28 cellular contexts compared by ENCODE assay signal in the genomic region with DNA sequence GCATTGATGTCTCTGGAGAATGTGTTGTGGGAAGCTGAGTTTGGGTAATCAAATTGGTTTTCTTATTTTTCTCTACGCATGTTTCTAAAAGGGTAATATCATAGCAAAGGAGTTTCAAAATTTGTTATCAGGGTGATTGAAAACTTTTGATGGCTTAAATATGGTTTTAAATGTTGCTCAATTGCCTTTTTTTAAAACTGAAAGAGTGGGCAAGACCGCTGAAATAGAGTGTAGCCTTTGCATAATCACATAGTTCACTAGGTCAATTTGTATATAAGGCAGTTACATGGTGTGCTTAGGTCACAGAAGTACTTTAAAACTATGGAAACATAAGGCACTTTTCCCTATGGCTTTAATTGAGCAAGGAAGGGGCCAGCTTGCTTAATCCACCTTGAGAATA.
"Had no signal": no experiment of that assay in that cellular context is flagged by ENCODE, and none has a peak within 500 bp of the region (broad histone marks: within the 10 kb centered on the region; RNA-seq: fewer than 3 reads in every experiment).

No MANE protein-coding gene starts in this region.

- H3K4me3 Mint-ChIP-seq: activated B cell treated with CpG ODN at 0.5 μM for 24 hours; activated CD8-positive, alpha-beta T cell treated with anti-CD3 and anti-CD28 coated beads for 36 hours; activated naive CD4-positive, alpha-beta T cell treated with anti-CD3 and anti-CD28 coated beads, Interleukin-2, amount 50 U/mL, for 24 hours; activated naive CD8-positive, alpha-beta T cell treated with anti-CD3 and anti-CD28 coated beads, Interleukin-2, amount 50 U/mL, for 24 hours; immature natural killer cell; naive thymus-derived CD4-positive, alpha-beta T cell; neural crest cell; T-helper 17 cell had no signal

- H3K36me3 Mint-ChIP-seq: activated naive CD4-positive, alpha-beta T cell treated with anti-CD3 and anti-CD28 coated beads, Interleukin-2, amount 50 U/mL, for 24 hours; immature natural killer cell; naive thymus-derived CD4-positive, alpha-beta T cell had no signal

- FAIRE-seq: bronchial epithelial cell, endometrium, kidney had no signal

- H3K79me2 ChIP-seq: parathyroid adenoma had no signal

- H3K27me3 Mint-ChIP-seq: activated B cell treated with CpG ODN at 0.5 μM for 24 hours had no signal

- H3K9me3 ChIP-seq: colonic mucosa, esophagus squamous epithelium, heart left ventricle, right atrium auricular region, spleen, tibial nerve had no signal

- DNase-seq: activated B cell treated with CpG ODN at 0.5 μM for 24 hours; activated CD4-positive, alpha-beta T cell treated with anti-CD3 and anti-CD28 coated beads, Interleukin-2, amount 50 U/mL, for 1 hour; activated CD8-positive, alpha-beta T cell treated with anti-CD3 and anti-CD28 coated beads for 36 hours; activated naive CD8-positive, alpha-beta T cell treated with anti-CD3 and anti-CD28 coated beads, Interleukin-2, amount 50 U/mL, for 24 hours; activated T-cell treated with anti-CD3 and anti-CD28 coated beads, Interleukin-2, amount 50 U/mL, for 48 hours; colonic mucosa; effector CD8-positive, alpha-beta T cell; esophagus squamous epithelium; heart left ventricle; hypothalamus; immature natural killer cell; kidney; left colon; midbrain; naive thymus-derived CD4-positive, alpha-beta T cell; occipital lobe; spleen; stimulated activated naive CD4-positive, alpha-beta T cell treated with Interleukin-2 at 50 U/mL for 16 hours; T-helper 17 cell had no signal

- H2AFZ ChIP-seq: parathyroid adenoma had no signal

- ATAC-seq: activated CD8-positive, alpha-beta T cell treated with anti-CD3 and anti-CD28 coated beads for 36 hours; activated naive CD8-positive, alpha-beta T cell treated with anti-CD3 and anti-CD28 coated beads, Interleukin-2, amount 50 U/mL, for 24 hours; heart left ventricle; left colon; naive thymus-derived CD4-positive, alpha-beta T cell; T-helper 17 cell had no signal

- H3K27me3 ChIP-seq: colonic mucosa, right atrium auricular region, spleen, tibial nerve had no signal

- H3K4me1 ChIP-seq: colonic mucosa, heart left ventricle, parathyroid adenoma, right atrium auricular region, tibial nerve had no signal

- H3K36me3 ChIP-seq: colonic mucosa, esophagus squamous epithelium, heart left ventricle, right atrium auricular region, spleen, tibial nerve had no signal

- H3K4me3 ChIP-seq: colonic mucosa, esophagus squamous epithelium, heart left ventricle, right atrium auricular region, spleen, tibial nerve had no signal

- H3K27ac Mint-ChIP-seq: activated B cell treated with CpG ODN at 0.5 μM for 24 hours; activated CD8-positive, alpha-beta T cell treated with anti-CD3 and anti-CD28 coated beads for 36 hours; activated naive CD4-positive, alpha-beta T cell treated with anti-CD3 and anti-CD28 coated beads, Interleukin-2, amount 50 U/mL, for 24 hours; activated naive CD8-positive, alpha-beta T cell treated with anti-CD3 and anti-CD28 coated beads, Interleukin-2, amount 50 U/mL, for 24 hours; activated T-helper 2 cell treated with anti-CD3 and anti-CD28 coated beads, Interferon-gamma antibody, Interleukin-2, Interleukin-4, amounts not matched to agents 10 μg/mL and 5 μg/mL and 100 μg/mL, durations not matched to agents 14 hours and 24 hours and 36 hours; immature natural killer cell; naive thymus-derived CD4-positive, alpha-beta T cell; T-helper 17 cell had no signal

- H3K4me1 Mint-ChIP-seq: activated naive CD4-positive, alpha-beta T cell treated with anti-CD3 and anti-CD28 coated beads, Interleukin-2, amount 50 U/mL, for 24 hours; immature natural killer cell had no signal

- H3K27ac ChIP-seq: colonic mucosa, epithelial cell of prostate, esophagus squamous epithelium, heart left ventricle, parathyroid adenoma, right atrium auricular region, spleen, tibial nerve had no signal

- H3K9ac ChIP-seq: parathyroid adenoma had no signal

- H3K9me3 Mint-ChIP-seq: activated CD8-positive, alpha-beta T cell treated with anti-CD3 and anti-CD28 coated beads for 36 hours; activated naive CD4-positive, alpha-beta T cell treated with anti-CD3 and anti-CD28 coated beads, Interleukin-2, amount 50 U/mL, for 24 hours; activated naive CD8-positive, alpha-beta T cell treated with anti-CD3 and anti-CD28 coated beads, Interleukin-2, amount 50 U/mL, for 24 hours; activated T-helper 2 cell treated with anti-CD3 and anti-CD28 coated beads, Interferon-gamma antibody, Interleukin-2, Interleukin-4, amounts not matched to agents 10 μg/mL and 5 μg/mL and 100 μg/mL, durations not matched to agents 14 hours and 24 hours and 36 hours; immature natural killer cell; naive thymus-derived CD4-positive, alpha-beta T cell; neural crest cell had no signal
